Comparison of ENCODE assay signal across 8 cellular contexts in the genomic region with DNA sequence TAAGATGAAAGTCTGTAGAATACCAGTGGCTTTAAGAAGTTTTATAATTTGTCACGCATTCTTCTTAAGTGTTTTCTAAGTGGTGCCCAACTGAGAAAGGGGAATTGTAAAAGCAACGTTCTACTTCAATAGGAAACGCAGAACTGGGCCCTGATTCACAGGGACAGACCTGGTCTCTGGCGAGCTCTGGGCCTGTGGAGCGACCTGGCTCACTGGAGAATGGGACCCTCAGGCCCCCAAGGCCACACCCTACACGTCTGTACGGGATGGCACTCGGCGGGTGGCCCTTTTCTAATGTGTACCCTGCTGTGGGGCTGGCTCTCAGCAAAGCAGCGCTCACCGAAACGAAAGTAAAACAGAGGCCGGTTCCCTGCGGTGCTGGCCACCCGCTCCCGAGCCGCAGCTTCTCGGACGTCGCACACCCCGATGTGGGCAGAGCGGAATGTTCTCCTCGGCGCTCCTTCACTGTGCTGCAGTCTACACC.
DNase-seq lines count a peak whose midpoint lies in the region; ATAC-seq and TF ChIP-seq lines count a peak whose summit lies in the region.

No MANE protein-coding gene starts in this region.

- peaks cover 14% of the 10 kb centered on the region for H3K4me1 Mint-ChIP-seq in activated T-cell treated with anti-CD3 and anti-CD28 coated beads, Interleukin-2, amount 50 U/mL, for 4 hours (ENCODE audit: low read depth)

- H3K27me3 Mint-ChIP-seq in activated T-cell treated with anti-CD3 and anti-CD28 coated beads, Interleukin-2, amount 50 U/mL, for 4 hours (ENCODE audit: low read depth) = no peaks in the 10 kb centered on the region

- H3K4me3 Mint-ChIP-seq in activated T-cell treated with anti-CD3 and anti-CD28 coated beads, Interleukin-2, amount 50 U/mL, for 4 hours = peak overlapping the region; percentile 82

- ATAC-seq in GM19043 (IDR thresholded peaks at IDR 0.05; ENCODE audit: low read depth, unreplicated experiment) = peak; percentile 52
- ATAC-seq in activated T-cell treated with anti-CD3 and anti-CD28 coated beads, Interleukin-2, amount 50 U/mL, for 4 hours = peak; percentile 46 to 65
- no peak for ATAC-seq in HG02970 (IDR thresholded peaks at IDR 0.05; ENCODE audit: low FRiP score, unreplicated experiment)
- ATAC-seq in HG03095 (IDR thresholded peaks at IDR 0.05; ENCODE audit: unreplicated experiment) = no peak

- H3K4me1 ChIP-seq in HUES6 (ENCODE audit: control insufficient read depth, insufficient read depth, low read length) = peaks cover 21% of the 10 kb centered on the region

- no peaks in the 10 kb centered on the region for H3K36me3 ChIP-seq in HUES6 (ENCODE audit: control insufficient read depth, insufficient read depth, low read length)

- H3K9me3 ChIP-seq in HUES6 (ENCODE audit: control insufficient read depth, insufficient read depth, low read depth, low read length) = no peaks in the 10 kb centered on the region

- H3K27ac ChIP-seq in HUES6 (ENCODE audit: low read depth, low read length) = no peak overlapping the region

- no peak for TF ChIP-seq CTCF in retinal pigment epithelial cell (conservative IDR thresholded peaks at IDR 0.05; ENCODE audit: low read depth, low read length)

- DNase-seq in activated T-cell treated with anti-CD3 and anti-CD28 coated beads, Interleukin-2, amount 50 U/mL, for 4 hours = no peak
- DNase-seq in foreskin melanocyte (peak; percentile 77), retinal pigment epithelial cell (ENCODE audit: low read depth) (no peak), HuH-7.5 (ENCODE audit: low spot score) (no peak)

- H3K36me3 Mint-ChIP-seq in activated T-cell treated with anti-CD3 and anti-CD28 coated beads, Interleukin-2, amount 50 U/mL, for 4 hours (ENCODE audit: insufficient read depth) = no peaks in the 10 kb centered on the region

- H3K9ac ChIP-seq in HUES6 (ENCODE audit: low read length) = no peak overlapping the region

- peak overlapping the region; percentile 49 for H3K4me3 ChIP-seq in HUES6 (ENCODE audit: low read depth, low read length)
- peak overlapping the region; percentile 9 for H3K4me3 ChIP-seq in retinal pigment epithelial cell (ENCODE audit: low read length)

- H3K27me3 ChIP-seq in HUES6 (ENCODE audit: control insufficient read depth, insufficient read depth, low read length) = peaks cover 37% of the 10 kb centered on the region; the same call in 1 of the 2 replicates

- H3K9me3 Mint-ChIP-seq in activated T-cell treated with anti-CD3 and anti-CD28 coated beads, Interleukin-2, amount 50 U/mL, for 4 hours = no peaks in the 10 kb centered on the region

Comparison
In these comparisons a context has a peak if more than half of its experiments do, and no peak if none do; other contexts are left out.
1. ATAC-seq: peak in GM19043 (single experiment) and activated T-cell treated with anti-CD3 and anti-CD28 coated beads, Interleukin-2, amount 50 U/mL, for 4 hours (2 of 2); none in HG02970 (single experiment) and HG03095 (single experiment).